Comparison of ENCODE assay signal across 8 cellular contexts in the genomic region with DNA sequence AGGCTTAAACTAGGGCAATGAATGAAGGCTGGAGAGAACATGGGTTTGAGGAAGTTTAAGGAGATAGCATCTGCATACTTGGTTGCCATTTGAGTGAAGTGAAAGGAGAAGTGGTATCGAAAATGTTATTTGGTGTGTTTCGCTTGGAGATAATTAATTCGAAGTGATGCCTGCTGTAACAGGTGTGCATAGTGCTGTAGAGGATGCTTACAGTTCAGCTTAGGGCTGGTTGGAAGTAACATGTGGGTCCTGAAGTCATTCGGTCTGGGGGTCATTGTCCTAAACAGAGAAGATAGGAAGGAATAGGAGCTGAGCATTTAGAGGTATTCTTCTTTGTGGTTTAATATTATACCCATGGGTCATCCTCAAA. TPM values are rescaled to one million over a fixed set of nuclear protein-coding genes. Genes with fewer than 3 reads are reported as not detected.
A peak's percentile ranks its signal among the peaks of the same experiment; 100 is the strongest.
DNase-seq lines count a peak whose midpoint lies in the region; ATAC-seq, FAIRE-seq and TF ChIP-seq lines count a peak whose summit lies in the region.

No MANE protein-coding gene starts in this region.

- no peak overlapping the region for H3K9ac ChIP-seq in HUES64 (ENCODE audit: low read depth, low read length)
- H3K9ac ChIP-seq in HepG2 (ENCODE audit: insufficient read depth, low read depth, low read length), result peak overlapping the region; percentile 68; the same call in 1 of the 2 replicates

- no peaks in the 10 kb centered on the region for H4K20me1 ChIP-seq in HepG2 (ENCODE audit: insufficient read depth, low read length)

- no peaks in the 10 kb centered on the region for H3K9me3 Mint-ChIP-seq in activated naive CD8-positive, alpha-beta T cell treated with anti-CD3 and anti-CD28 coated beads, Interleukin-2, amount 50 U/mL, for 24 hours

- no peaks in the 10 kb centered on the region for H3K27me3 Mint-ChIP-seq in activated naive CD8-positive, alpha-beta T cell treated with anti-CD3 and anti-CD28 coated beads, Interleukin-2, amount 50 U/mL, for 24 hours

- POLR2A ChIA-PET in HepG2 (lab: Yijun Ruan, JAX), result interaction anchor here (0.8 to 4.5 kb wide), 12 partner anchors 10 to 113 kb away, joined by 3 to 44 read pairs (median 4); partner anchors contain the start of genes LIX1L, PIAS3, POLR3C and RBM8A

- ATAC-seq in GM21447 (IDR thresholded peaks at IDR 0.05; ENCODE audit: unreplicated experiment) (peak; percentile 77), HepG2 (peak; percentile 44)
- peak; percentile 59 for ATAC-seq in activated naive CD8-positive, alpha-beta T cell treated with anti-CD3 and anti-CD28 coated beads, Interleukin-2, amount 50 U/mL, for 24 hours

- no peak for FAIRE-seq in HepG2 (lab: Jason Lieb, UNC)
- FAIRE-seq in H54 (lab: Jason Lieb, UNC), result no peak

- peak; percentile 66 for DNase-seq in GF-D8 (lab: John Stamatoyannopoulos, UW)
- no peak for DNase-seq in activated naive CD8-positive, alpha-beta T cell treated with anti-CD3 and anti-CD28 coated beads, Interleukin-2, amount 50 U/mL, for 24 hours
- DNase-seq in HepG2 (ENCODE audit: low spot score), result no peak
- no peak for DNase-seq in vagina (ENCODE audit: extremely low spot score in 2 of 2)
- no peak for DNase-seq in H54 (ENCODE audit: insufficient read length, low spot score)
- no peak for DNase-seq in inferior parietal cortex (ENCODE audit: extremely low spot score)

- no peaks in the 10 kb centered on the region for H3K9me3 ChIP-seq in HUES64 (ENCODE audit: insufficient read depth, low read depth, low read length)
- no peaks in the 10 kb centered on the region for H3K9me3 ChIP-seq in HepG2 (ENCODE audit: low read length)
- H3K9me3 ChIP-seq in vagina, result no peaks in the 10 kb centered on the region

- H3K36me3 Mint-ChIP-seq in activated naive CD8-positive, alpha-beta T cell treated with anti-CD3 and anti-CD28 coated beads, Interleukin-2, amount 50 U/mL, for 24 hours (ENCODE audit: low read depth), result peaks cover 17% of the 10 kb centered on the region

- H2AFZ ChIP-seq in HepG2 (ENCODE audit: low read length), result no peak overlapping the region

- no peak overlapping the region for H3K27ac ChIP-seq in HUES64 (ENCODE audit: low read depth, low read length)
- no peak overlapping the region for H3K27ac ChIP-seq in HepG2 (ENCODE audit: extremely low read length, insufficient read depth, low read length)
- H3K27ac ChIP-seq in vagina, result peak overlapping the region; percentile 89

- H3K4me3 ChIP-seq in HUES64 (ENCODE audit: low read length) (peak overlapping the region; percentile 70), HepG2 (replicated peaks in 1 of 3; ENCODE audit: insufficient read depth in 1 of 3, low read depth in 2 of 3, low read length in 3 of 3) (peak overlapping the region; percentile 55 to 78 (median 66)), vagina (peak overlapping the region; percentile 45 to 63)

- no peak overlapping the region for H3K27ac Mint-ChIP-seq in activated naive CD8-positive, alpha-beta T cell treated with anti-CD3 and anti-CD28 coated beads, Interleukin-2, amount 50 U/mL, for 24 hours

- in situ Hi-C loops in HepG2 (cut with HindIII; ENCODE audit: extremely low pct_ligation_motif_present, low pct_unique_long_range_greater_than_20kb), result loop anchor here (10.0 kb wide), 1 partner anchor 170 kb away; no protein-coding TSS in a partner anchor

- TF ChIP-seq POLR2A in HepG2 (IDR thresholded peaks at IDR 0.05; ENCODE audit: insufficient read depth in 1 of 2, low read depth in 2 of 2, low read length in 2 of 2) (no peak), vagina (IDR thresholded peaks at IDR 0.05) (no peak), H54 (IDR thresholded peaks at IDR 0.05; ENCODE audit: low read depth, low read length) (no peak)

- TF ChIP-seq EP300 in HepG2 (IDR thresholded peaks at IDR 0.05; ENCODE audit: low read depth in 2 of 2, low read length in 2 of 2), result no peak
- TF ChIP-seq EP300 in HepG2 (CRISPR knock-in tag; IDR thresholded peaks at IDR 0.05; ENCODE audit: borderline replicate concordance), result no peak

- peaks cover 59% of the 10 kb centered on the region for H3K36me3 ChIP-seq in HUES64 (ENCODE audit: insufficient read depth, low read length)
- H3K36me3 ChIP-seq in HepG2 (replicated peaks in 1 of 2; ENCODE audit: control insufficient read depth in 1 of 2, insufficient read depth in 2 of 2, low read length in 2 of 2), result peaks cover 10 to 26% of the 10 kb centered on the region in 2 experiments
- peaks cover 0 to 50% of the 10 kb centered on the region in 2 donors for H3K36me3 ChIP-seq in vagina

- CTCF ChIA-PET in HepG2 (lab: Yijun Ruan, JAX; ENCODE audit: low intra/inter-chr PET ratio, low total read pairs), result interaction anchor here (0.6 to 2.5 kb wide), 2 partner anchors 65 to 168 kb away, joined by 4 to 14 read pairs; partner anchors contain the start of gene ITGA10

- H3K4me2 ChIP-seq in HepG2 (ENCODE audit: low read depth, low read length), result peak overlapping the region; percentile 95

- H3K4me1 ChIP-seq in HUES64 (ENCODE audit: insufficient read depth, low read length), result no peaks in the 10 kb centered on the region
- H3K4me1 ChIP-seq in HepG2 (ENCODE audit: insufficient read depth, low read length), result peaks cover 12% of the 10 kb centered on the region
- H3K4me1 ChIP-seq in vagina, result peaks cover 19% of the 10 kb centered on the region

- H3K4me3 Mint-ChIP-seq in activated naive CD8-positive, alpha-beta T cell treated with anti-CD3 and anti-CD28 coated beads, Interleukin-2, amount 50 U/mL, for 24 hours, result no peak overlapping the region

- intact Hi-C loops in HepG2 (cut with micrococcal nuclease; ENCODE audit: unreplicated experiment) (loop anchor here (1.0 kb wide), 1 partner anchor 168 kb away; no protein-coding TSS in a partner anchor), vagina (cut with DNase I) (no loop called here)

- H3K79me2 ChIP-seq in HepG2 (ENCODE audit: insufficient read depth, low read length), result no peaks in the 10 kb centered on the region

- no TSS peak for BruUV-seq in HepG2 (replicated peaks; lab: Mats Ljungman, UMichigan)

- no peak for TF ChIP-seq CTCF in HepG2 (CRISPR knock-in tag; IDR thresholded peaks at IDR 0.05)
- no peak for TF ChIP-seq CTCF in vagina (IDR thresholded peaks at IDR 0.05)

- 36% methylated on average over 4 of the region's 4 CpGs for WGBS in HUES64
- 11% methylated on average over 4 of the region's 4 CpGs for WGBS in HepG2 (ENCODE audit: low lambda C conversion rate)

- no peaks in the 10 kb centered on the region for H3K27me3 ChIP-seq in HUES64 (ENCODE audit: insufficient read depth, low read length)
- H3K27me3 ChIP-seq in HepG2 (ENCODE audit: control insufficient read depth in 1 of 2, insufficient read depth in 2 of 2, low read length in 2 of 2), result no peaks in the 10 kb centered on the region
- no peaks in the 10 kb centered on the region for H3K27me3 ChIP-seq in vagina

- H3K4me1 Mint-ChIP-seq in activated naive CD8-positive, alpha-beta T cell treated with anti-CD3 and anti-CD28 coated beads, Interleukin-2, amount 50 U/mL, for 24 hours, result peaks cover 12% of the 10 kb centered on the region

- TF ChIP-seq RAD21 in HepG2 (CRISPR knock-in tag; IDR thresholded peaks at IDR 0.05), result no peak

RNA-seq across cellular contexts. Expression of gene NUDT17, which starts 0.3 kb away (rescaled TPM):
- polyA plus RNA-seq in HUES64 (2013, experiment 1 of 2), result 1.8 TPM
- 2.0 TPM for polyA plus RNA-seq in HUES64 (2013, experiment 2 of 2)
- total RNA-seq in HepG2 (2016; rRNA removed; fragmentation: Illumina TruSeq; extraction: Trizol) (2.6 TPM in 2 replicates), vagina (2.5 TPM)
- 0.18 and 0.81 TPM in 2 replicates for total RNA-seq in HepG2 (2016; cell fraction: cytosol; rRNA removed; fragmentation: Illumina TruSeq; extraction: Trizol; ENCODE audit: low read depth)
- total RNA-seq in HepG2 (2016; cell fraction: insoluble cytoplasmic fraction; rRNA removed; fragmentation: Illumina TruSeq; extraction: Trizol), result 1.8 and 2.7 TPM in 2 replicates
- 1.2 and 1.3 TPM in 2 replicates for total RNA-seq in HepG2 (2016; cell fraction: membrane; rRNA removed; fragmentation: Illumina TruSeq; extraction: Trizol)
- 2.6 and 4.1 TPM in 2 replicates for total RNA-seq in HepG2 (2016; cell fraction: nucleus; rRNA removed; fragmentation: Illumina TruSeq; extraction: Trizol)
- 5.7 and 5.8 TPM in 2 replicates for polyA plus RNA-seq in HepG2 (2011; rRNA removed)
- polyA plus RNA-seq in HepG2 (2011; cell fraction: cytosol; rRNA removed), result 3.2 and 4.8 TPM in 2 replicates
- 17.3 and 18.1 TPM in 2 replicates for polyA plus RNA-seq in HepG2 (2011; cell fraction: nucleus; rRNA removed)
- 2.8 and 3.1 TPM in 2 replicates for polyA plus RNA-seq in HepG2 (2012)
- 0.42 and 0.78 TPM in 2 replicates for polyA plus RNA-seq in HepG2 (2016; cell fraction: cytosol; fragmentation: Illumina TruSeq; extraction: Trizol; ENCODE audit: low read depth)
- polyA plus RNA-seq in HepG2 (2016; cell fraction: insoluble cytoplasmic fraction; fragmentation: Illumina TruSeq; extraction: Trizol; ENCODE audit: low read depth), result 2.2 and 2.8 TPM in 2 replicates
- polyA plus RNA-seq in HepG2 (2016; cell fraction: membrane; fragmentation: Illumina TruSeq; extraction: Trizol; ENCODE audit: low read depth), result 1.3 and 1.4 TPM in 2 replicates
- polyA plus RNA-seq in HepG2 (2016; cell fraction: nucleus; fragmentation: Illumina TruSeq; extraction: Trizol; ENCODE audit: insufficient read depth, low read depth), result 7.6 and 8.5 TPM in 2 replicates
- 1.4 and 4.4 TPM in 2 replicates for polyA minus RNA-seq in HepG2 (2011; rRNA and poly(A)+ RNA removed; ENCODE audit: low replicate concordance)
- polyA minus RNA-seq in HepG2 (2011; cell fraction: cytosol; rRNA and poly(A)+ RNA removed), result 0.79 TPM in 1 of 2 replicates, not detected in the other
- polyA minus RNA-seq in HepG2 (2011; cell fraction: nucleus; rRNA and poly(A)+ RNA removed), result 2.6 and 3.5 TPM in 2 replicates

RNA-seq across cellular contexts. Expression of gene PIAS3, which starts 13.8 kb away (rescaled TPM):
- polyA plus RNA-seq in HUES64 (2013, experiment 1 of 2), result 27.8 TPM
- 35.1 TPM for polyA plus RNA-seq in HUES64 (2013, experiment 2 of 2)
- total RNA-seq in HepG2 (2016; rRNA removed; fragmentation: Illumina TruSeq; extraction: Trizol) (3.7 and 4.6 TPM in 2 replicates), vagina (40.5 TPM)
- total RNA-seq in HepG2 (2016; cell fraction: cytosol; rRNA removed; fragmentation: Illumina TruSeq; extraction: Trizol; ENCODE audit: low read depth), result 0.91 and 1.5 TPM in 2 replicates
- 4.0 and 4.2 TPM in 2 replicates for total RNA-seq in HepG2 (2016; cell fraction: insoluble cytoplasmic fraction; rRNA removed; fragmentation: Illumina TruSeq; extraction: Trizol)
- 2.8 and 3.2 TPM in 2 replicates for total RNA-seq in HepG2 (2016; cell fraction: membrane; rRNA removed; fragmentation: Illumina TruSeq; extraction: Trizol)
- 4.7 TPM in 2 replicates for total RNA-seq in HepG2 (2016; cell fraction: nucleus; rRNA removed; fragmentation: Illumina TruSeq; extraction: Trizol)
- 8.0 and 9.7 TPM in 2 replicates for polyA plus RNA-seq in HepG2 (2011; rRNA removed)
- polyA plus RNA-seq in HepG2 (2011; cell fraction: cytosol; rRNA removed), result 5.0 and 5.5 TPM in 2 replicates
- 26.5 and 26.8 TPM in 2 replicates for polyA plus RNA-seq in HepG2 (2011; cell fraction: nucleus; rRNA removed)
- polyA plus RNA-seq in HepG2 (2012), result 5.8 and 6.8 TPM in 2 replicates
- polyA plus RNA-seq in HepG2 (2016; cell fraction: cytosol; fragmentation: Illumina TruSeq; extraction: Trizol; ENCODE audit: low read depth), result 1.2 and 1.3 TPM in 2 replicates
- polyA plus RNA-seq in HepG2 (2016; cell fraction: insoluble cytoplasmic fraction; fragmentation: Illumina TruSeq; extraction: Trizol; ENCODE audit: low read depth), result 6.6 and 7.8 TPM in 2 replicates
- 4.0 and 4.3 TPM in 2 replicates for polyA plus RNA-seq in HepG2 (2016; cell fraction: membrane; fragmentation: Illumina TruSeq; extraction: Trizol; ENCODE audit: low read depth)
- polyA plus RNA-seq in HepG2 (2016; cell fraction: nucleus; fragmentation: Illumina TruSeq; extraction: Trizol; ENCODE audit: insufficient read depth, low read depth), result 15.4 and 16.3 TPM in 2 replicates
- polyA minus RNA-seq in HepG2 (2011; rRNA and poly(A)+ RNA removed; ENCODE audit: low replicate concordance), result 8.5 and 12.9 TPM in 2 replicates
- polyA minus RNA-seq in HepG2 (2011; cell fraction: cytosol; rRNA and poly(A)+ RNA removed), result 3.7 and 4.6 TPM in 2 replicates
- polyA minus RNA-seq in HepG2 (2011; cell fraction: nucleus; rRNA and poly(A)+ RNA removed), result 9.3 and 10.7 TPM in 2 replicates

RNA-seq across cellular contexts. Expression of gene POLR3C, which starts 21.1 kb away (rescaled TPM):
- polyA plus RNA-seq in HUES64 (2013, experiment 1 of 2), result 29.5 TPM
- polyA plus RNA-seq in HUES64 (2013, experiment 2 of 2), result 30.6 TPM
- 24.3 TPM in 2 replicates for total RNA-seq in HepG2 (2016; rRNA removed; fragmentation: Illumina TruSeq; extraction: Trizol)
- 11.5 and 13.9 TPM in 2 replicates for total RNA-seq in HepG2 (2016; cell fraction: cytosol; rRNA removed; fragmentation: Illumina TruSeq; extraction: Trizol; ENCODE audit: low read depth)
- total RNA-seq in HepG2 (2016; cell fraction: insoluble cytoplasmic fraction; rRNA removed; fragmentation: Illumina TruSeq; extraction: Trizol), result 22.9 and 26.4 TPM in 2 replicates
- total RNA-seq in HepG2 (2016; cell fraction: membrane; rRNA removed; fragmentation: Illumina TruSeq; extraction: Trizol), result 14.2 and 15.1 TPM in 2 replicates
- total RNA-seq in HepG2 (2016; cell fraction: nucleus; rRNA removed; fragmentation: Illumina TruSeq; extraction: Trizol), result 16.6 and 16.7 TPM in 2 replicates
- 15.0 and 15.5 TPM in 2 replicates for polyA plus RNA-seq in HepG2 (2011; rRNA removed)
- 13.3 and 17.9 TPM in 2 replicates for polyA plus RNA-seq in HepG2 (2011; cell fraction: cytosol; rRNA removed)
- 23.1 and 24.9 TPM in 2 replicates for polyA plus RNA-seq in HepG2 (2011; cell fraction: nucleus; rRNA removed)
- 14.2 and 14.7 TPM in 2 replicates for polyA plus RNA-seq in HepG2 (2012)
- 6.9 and 9.5 TPM in 2 replicates for polyA plus RNA-seq in HepG2 (2016; cell fraction: cytosol; fragmentation: Illumina TruSeq; extraction: Trizol; ENCODE audit: low read depth)
- polyA plus RNA-seq in HepG2 (2016; cell fraction: insoluble cytoplasmic fraction; fragmentation: Illumina TruSeq; extraction: Trizol; ENCODE audit: low read depth), result 28.8 and 29.9 TPM in 2 replicates
- 9.7 and 12.5 TPM in 2 replicates for polyA plus RNA-seq in HepG2 (2016; cell fraction: membrane; fragmentation: Illumina TruSeq; extraction: Trizol; ENCODE audit: low read depth)
- 24.4 and 27.3 TPM in 2 replicates for polyA plus RNA-seq in HepG2 (2016; cell fraction: nucleus; fragmentation: Illumina TruSeq; extraction: Trizol; ENCODE audit: insufficient read depth, low read depth)
- 22.4 and 66.8 TPM in 2 replicates for polyA minus RNA-seq in HepG2 (2011; rRNA and poly(A)+ RNA removed; ENCODE audit: low replicate concordance)
- 8.3 and 13.6 TPM in 2 replicates for polyA minus RNA-seq in HepG2 (2011; cell fraction: cytosol; rRNA and poly(A)+ RNA removed)
- polyA minus RNA-seq in HepG2 (2011; cell fraction: nucleus; rRNA and poly(A)+ RNA removed), result 24.7 and 35.2 TPM in 2 replicates
- total RNA-seq in vagina, result 34.6 TPM

RNA-seq across cellular contexts. Expression of gene RNF115, which starts 21.2 kb away (rescaled TPM):
- 8.4 TPM for polyA plus RNA-seq in HUES64 (2013, experiment 1 of 2)
- 7.4 TPM for polyA plus RNA-seq in HUES64 (2013, experiment 2 of 2)
- total RNA-seq in HepG2 (2016; rRNA removed; fragmentation: Illumina TruSeq; extraction: Trizol), result 7.8 and 10.1 TPM in 2 replicates
- total RNA-seq in HepG2 (2016; cell fraction: cytosol; rRNA removed; fragmentation: Illumina TruSeq; extraction: Trizol; ENCODE audit: low read depth), result 2.2 and 2.4 TPM in 2 replicates
- total RNA-seq in HepG2 (2016; cell fraction: insoluble cytoplasmic fraction; rRNA removed; fragmentation: Illumina TruSeq; extraction: Trizol), result 8.6 and 9.5 TPM in 2 replicates
- total RNA-seq in HepG2 (2016; cell fraction: membrane; rRNA removed; fragmentation: Illumina TruSeq; extraction: Trizol), result 6.1 and 6.2 TPM in 2 replicates
- total RNA-seq in HepG2 (2016; cell fraction: nucleus; rRNA removed; fragmentation: Illumina TruSeq; extraction: Trizol), result 10.9 and 11.6 TPM in 2 replicates
- polyA plus RNA-seq in HepG2 (2011; rRNA removed), result 4.6 and 6.0 TPM in 2 replicates
- 2.3 and 3.0 TPM in 2 replicates for polyA plus RNA-seq in HepG2 (2011; cell fraction: cytosol; rRNA removed)
- 3.0 and 4.1 TPM in 2 replicates for polyA plus RNA-seq in HepG2 (2011; cell fraction: nucleus; rRNA removed)
- 4.1 and 5.7 TPM in 2 replicates for polyA plus RNA-seq in HepG2 (2012)
- 2.9 and 3.4 TPM in 2 replicates for polyA plus RNA-seq in HepG2 (2016; cell fraction: cytosol; fragmentation: Illumina TruSeq; extraction: Trizol; ENCODE audit: low read depth)
- polyA plus RNA-seq in HepG2 (2016; cell fraction: insoluble cytoplasmic fraction; fragmentation: Illumina TruSeq; extraction: Trizol; ENCODE audit: low read depth), result 11.8 and 12.2 TPM in 2 replicates
- polyA plus RNA-seq in HepG2 (2016; cell fraction: membrane; fragmentation: Illumina TruSeq; extraction: Trizol; ENCODE audit: low read depth), result 7.2 and 8.6 TPM in 2 replicates
- 15.3 and 16.4 TPM in 2 replicates for polyA plus RNA-seq in HepG2 (2016; cell fraction: nucleus; fragmentation: Illumina TruSeq; extraction: Trizol; ENCODE audit: insufficient read depth, low read depth)
- polyA minus RNA-seq in HepG2 (2011; rRNA and poly(A)+ RNA removed; ENCODE audit: low replicate concordance), result 3.6 and 12.3 TPM in 2 replicates
- polyA minus RNA-seq in HepG2 (2011; cell fraction: cytosol; rRNA and poly(A)+ RNA removed), result 2.1 and 2.6 TPM in 2 replicates
- polyA minus RNA-seq in HepG2 (2011; cell fraction: nucleus; rRNA and poly(A)+ RNA removed), result 11.2 and 12.9 TPM in 2 replicates
- total RNA-seq in vagina, result 16.2 TPM

RNA-seq across cellular contexts. Expression of gene ANKRD35, which starts 40.5 kb away (rescaled TPM):
- 1.2 TPM for polyA plus RNA-seq in HUES64 (2013, experiment 1 of 2)
- 1.5 TPM for polyA plus RNA-seq in HUES64 (2013, experiment 2 of 2)
- total RNA-seq in HepG2 (2016; rRNA removed; fragmentation: Illumina TruSeq; extraction: Trizol) (0.02 TPM in 1 of 2 replicates, not detected in the other), vagina (17.9 TPM)
- total RNA-seq in HepG2 (2016; cell fraction: cytosol; rRNA removed; fragmentation: Illumina TruSeq; extraction: Trizol; ENCODE audit: low read depth), result not detected in 2 replicates
- not detected in 2 replicates for total RNA-seq in HepG2 (2016; cell fraction: insoluble cytoplasmic fraction; rRNA removed; fragmentation: Illumina TruSeq; extraction: Trizol)
- not detected in 2 replicates for total RNA-seq in HepG2 (2016; cell fraction: membrane; rRNA removed; fragmentation: Illumina TruSeq; extraction: Trizol)
- not detected in 2 replicates for total RNA-seq in HepG2 (2016; cell fraction: nucleus; rRNA removed; fragmentation: Illumina TruSeq; extraction: Trizol)
- polyA plus RNA-seq in HepG2 (2011; rRNA removed), result not detected in 2 replicates
- polyA plus RNA-seq in HepG2 (2011; cell fraction: cytosol; rRNA removed), result 0.01 TPM in 2 replicates
- polyA plus RNA-seq in HepG2 (2011; cell fraction: nucleus; rRNA removed), result not detected in 2 replicates
- polyA plus RNA-seq in HepG2 (2012), result not detected in 2 replicates
- not detected in 2 replicates for polyA plus RNA-seq in HepG2 (2016; cell fraction: cytosol; fragmentation: Illumina TruSeq; extraction: Trizol; ENCODE audit: low read depth)
- not detected in 2 replicates for polyA plus RNA-seq in HepG2 (2016; cell fraction: insoluble cytoplasmic fraction; fragmentation: Illumina TruSeq; extraction: Trizol; ENCODE audit: low read depth)
- polyA plus RNA-seq in HepG2 (2016; cell fraction: membrane; fragmentation: Illumina TruSeq; extraction: Trizol; ENCODE audit: low read depth), result not detected in 2 replicates
- polyA plus RNA-seq in HepG2 (2016; cell fraction: nucleus; fragmentation: Illumina TruSeq; extraction: Trizol; ENCODE audit: insufficient read depth, low read depth), result not detected in 2 replicates
- polyA minus RNA-seq in HepG2 (2011; rRNA and poly(A)+ RNA removed; ENCODE audit: low replicate concordance), result 0.10 TPM in 1 of 2 replicates, not detected in the other
- not detected in 2 replicates for polyA minus RNA-seq in HepG2 (2011; cell fraction: cytosol; rRNA and poly(A)+ RNA removed)
- 0.13 TPM in 1 of 2 replicates, not detected in the other for polyA minus RNA-seq in HepG2 (2011; cell fraction: nucleus; rRNA and poly(A)+ RNA removed)
